In the genomic region with DNA sequence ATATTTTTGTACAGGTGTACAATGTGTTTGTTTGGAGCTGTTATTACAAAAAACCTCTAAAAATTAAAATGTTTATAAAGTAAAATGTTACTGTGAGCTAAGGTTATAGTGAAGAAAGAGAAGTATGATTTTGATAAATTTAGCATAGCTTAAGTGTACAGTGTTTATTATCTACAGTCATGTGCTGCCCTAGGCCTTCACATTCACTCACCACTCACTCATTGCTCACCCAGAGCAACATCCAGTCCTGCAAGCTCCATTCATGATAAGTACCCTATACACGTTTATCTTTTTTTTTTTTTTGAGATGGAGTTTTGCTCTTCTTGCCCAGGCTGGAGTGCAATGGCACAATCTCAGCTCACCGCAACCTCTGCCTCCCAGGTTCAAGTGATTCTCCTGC, we compare ENCODE assay signal across 5 cellular contexts. TPM values are rescaled to one million over a fixed set of nuclear protein-coding genes. Genes with fewer than 3 reads are reported as not detected.
"Had no signal": no experiment of that assay in that cellular context is flagged by ENCODE, and none has a peak within 500 bp of the region (broad histone marks: within the 10 kb centered on the region; RNA-seq: fewer than 3 reads in every experiment).

No MANE protein-coding gene starts in this region.

RNA-seq across cellular contexts. Expression of a gene that starts 59.6 kb away (rescaled TPM):
- total RNA-seq: activated CD4-positive, alpha-beta memory T cell treated with anti-CD3 and anti-CD28 coated beads, Interleukin-2, amount 10 ng/mL, durations not matched to agents 7 days and 5 days; activated CD8-positive, alpha-beta memory T cell treated with anti-CD3 and anti-CD28 coated beads, Interleukin-2, amount 10 ng/mL, durations not matched to agents 7 days and 5 days; activated CD8-positive, alpha-beta T cell treated with anti-CD3 and anti-CD28 coated beads, Interleukin-2, amount 10 ng/mL, durations not matched to agents 7 days and 5 days; activated naive CD8-positive, alpha-beta T cell treated with anti-CD3 and anti-CD28 coated beads, Interleukin-2, amount 10 ng/mL, durations not matched to agents 7 days and 5 days; bronchial epithelial cell had no signal
